11 cellular contexts compared by ENCODE assay signal in genomic region chr13:48194392-48194754, GRCh38.
DNase-seq lines count a peak whose midpoint lies in the region; ATAC-seq and TF ChIP-seq lines count a peak whose summit lies in the region.
"Had no signal": no experiment of that assay in that cellular context is flagged by ENCODE, and none has a peak within 500 bp of the region (broad histone marks: within the 10 kb centered on the region; RNA-seq: fewer than 3 reads in every experiment).

No MANE protein-coding gene starts in this region.

- no peak overlapping the region for H3K27ac Mint-ChIP-seq in stimulated activated effector memory CD8-positive, alpha-beta T cell treated with anti-CD3 and anti-CD28 coated beads, Interleukin-12 subunit alpha, Interleukin-12 subunit beta, amount 100 ng/mL, for 72 hours
- H3K27ac Mint-ChIP-seq: stimulated activated naive CD8-positive, alpha-beta T cell treated with anti-CD3 and anti-CD28 coated beads, Interleukin-15, Interleukin-2, amounts not matched to agents 100 ng/mL and 50 ng/mL, for 24 hours had no signal

- no peaks in the 10 kb centered on the region for H3K9me3 Mint-ChIP-seq in stimulated activated effector memory CD8-positive, alpha-beta T cell treated with anti-CD3 and anti-CD28 coated beads, Interleukin-12 subunit alpha, Interleukin-12 subunit beta, amount 100 ng/mL, for 72 hours

- TF ChIP-seq CTCF in fibroblast of pulmonary artery (IDR thresholded peaks at IDR 0.05; ENCODE audit: low read length, missing control alignments): no peak

- H3K4me3 Mint-ChIP-seq in stimulated activated effector memory CD8-positive, alpha-beta T cell treated with anti-CD3 and anti-CD28 coated beads, Interleukin-12 subunit alpha, Interleukin-12 subunit beta, amount 100 ng/mL, for 72 hours: no peak overlapping the region
- H3K4me3 Mint-ChIP-seq: stimulated activated naive CD8-positive, alpha-beta T cell treated with anti-CD3 and anti-CD28 coated beads, Interleukin-15, Interleukin-2, amounts not matched to agents 100 ng/mL and 50 ng/mL, for 24 hours had no signal

- no peak overlapping the region for H3K4me3 ChIP-seq in fibroblast of pulmonary artery (replicated peaks; ENCODE audit: low read depth, low read length)
- H3K4me3 ChIP-seq: heart right ventricle had no signal

- no peaks in the 10 kb centered on the region for H3K36me3 Mint-ChIP-seq in stimulated activated effector memory CD8-positive, alpha-beta T cell treated with anti-CD3 and anti-CD28 coated beads, Interleukin-12 subunit alpha, Interleukin-12 subunit beta, amount 100 ng/mL, for 72 hours

- in situ Hi-C loops in KBM-7 (cut with MboI; ENCODE audit: low pct_unique_long_range_greater_than_20kb, low sequenced_read_pairs): no loop called here

- H3K4me1 Mint-ChIP-seq in stimulated activated effector memory CD8-positive, alpha-beta T cell treated with anti-CD3 and anti-CD28 coated beads, Interleukin-12 subunit alpha, Interleukin-12 subunit beta, amount 100 ng/mL, for 72 hours: no peaks in the 10 kb centered on the region

- ATAC-seq in GM21381 (IDR thresholded peaks at IDR 0.05; ENCODE audit: unreplicated experiment) (peak; percentile 78), GM19467 (IDR thresholded peaks at IDR 0.05; ENCODE audit: unreplicated experiment) (no peak)
- ATAC-seq in stimulated activated effector memory CD8-positive, alpha-beta T cell treated with anti-CD3 and anti-CD28 coated beads, Interleukin-12 subunit alpha, Interleukin-12 subunit beta, amount 100 ng/mL, for 72 hours: no peak

- peak; percentile 30 for DNase-seq in GDM1 (lab: John Stamatoyannopoulos, UW)
- peak; percentile 74 for DNase-seq in KBM-7
- DNase-seq in fibroblast of pulmonary artery (ENCODE audit: low read depth): peak; percentile 42
- DNase-seq in stimulated activated effector memory CD8-positive, alpha-beta T cell treated with anti-CD3 and anti-CD28 coated beads, Interleukin-12 subunit alpha, Interleukin-12 subunit beta, amount 100 ng/mL, for 72 hours (ENCODE audit: low spot score in 2 of 2): no peak
- DNase-seq in amniotic stem cell (lab: John Stamatoyannopoulos, UW): no peak
- no peak for DNase-seq in stimulated activated naive CD4-positive, alpha-beta T cell (lab: John Stamatoyannopoulos, UW)
- DNase-seq: heart right ventricle, NCI-H187 treated with DMSO at 0.1 percent for 48 hours had no signal

Comparison
In these comparisons a context has a peak if more than half of its experiments do, and no peak if none do; other contexts are left out.
1. DNase-seq: peak in GDM1 (single experiment), KBM-7 (single experiment) and fibroblast of pulmonary artery (single experiment); none in stimulated activated effector memory CD8-positive, alpha-beta T cell treated with anti-CD3 and anti-CD28 coated beads, Interleukin-12 subunit alpha, Interleukin-12 subunit beta, amount 100 ng/mL, for 72 hours (0 of 2), amniotic stem cell (single experiment) and stimulated activated naive CD4-positive, alpha-beta T cell (0 of 6).